8 cellular contexts compared by ENCODE assay signal in genomic region chr19:5977222-5977784, GRCh38. TPM values are rescaled to one million over a fixed set of nuclear protein-coding genes. Genes with fewer than 3 reads are reported as not detected.
A peak's percentile ranks its signal among the peaks of the same experiment; 100 is the strongest.
DNase-seq lines count a peak whose midpoint lies in the region; ATAC-seq and TF ChIP-seq lines count a peak whose summit lies in the region.

No MANE protein-coding gene starts in this region.

- H3K9me3 Mint-ChIP-seq in activated B cell treated with CpG ODN at 0.5 μM for 24 hours, result no peaks in the 10 kb centered on the region
- H3K9me3 Mint-ChIP-seq in stimulated activated naive B cell treated with anti-CD40 and anti-IgM and Interleukin-4, amounts not matched to agents 10 μg/mL and 1 μg/mL and 100 μg/mL, for 72 hours, result no peaks in the 10 kb centered on the region

- peak overlapping the region; percentile 38 for H2AFZ ChIP-seq in hepatocyte

- peak overlapping the region; percentile 82 for H3K27ac Mint-ChIP-seq in activated B cell treated with CpG ODN at 0.5 μM for 24 hours
- H3K27ac Mint-ChIP-seq in stimulated activated naive B cell treated with anti-CD40 and anti-IgM and Interleukin-4, amounts not matched to agents 10 μg/mL and 1 μg/mL and 100 μg/mL, for 72 hours, result peak overlapping the region; percentile 99

- peak overlapping the region; percentile 85 for H3K27ac ChIP-seq in hepatocyte

- POLR2A ChIA-PET in activated B cell treated with CpG ODN at 0.5 μM for 24 hours (lab: Charles Lee), result interaction anchor here (0.6 to 1.2 kb wide), 4 partner anchors 9 to 286 kb away, joined by 3 to 7 read pairs (median 5); no protein-coding TSS in a partner anchor

- TF ChIP-seq CTCF in activated B cell treated with CpG ODN at 0.5 μM for 24 hours (IDR thresholded peaks at IDR 0.05) (no peak), hepatocyte (IDR thresholded peaks at IDR 0.05; ENCODE audit: poor library complexity) (no peak)

- ATAC-seq in activated B cell treated with CpG ODN at 0.5 μM for 24 hours (ENCODE audit: low read depth), result no peak
- ATAC-seq in stimulated activated naive B cell treated with anti-CD40 and anti-IgM and Interleukin-4, amounts not matched to agents 10 μg/mL and 1 μg/mL and 100 μg/mL, for 72 hours (replicated peaks), result no peak
- no peak for ATAC-seq in GM18498 (IDR thresholded peaks at IDR 0.05; ENCODE audit: unreplicated experiment)

- H3K4me1 ChIP-seq in hepatocyte (ENCODE audit: insufficient read depth), result peaks cover 37% of the 10 kb centered on the region

- 3% methylated on average over 16 of the region's 43 CpGs for WGBS in hepatocyte (ENCODE audit: low lambda C conversion rate, missing lambda C conversion rate)

- H3K4me3 Mint-ChIP-seq in activated B cell treated with CpG ODN at 0.5 μM for 24 hours, result peak overlapping the region; percentile 91
- H3K4me3 Mint-ChIP-seq in stimulated activated naive B cell treated with anti-CD40 and anti-IgM and Interleukin-4, amounts not matched to agents 10 μg/mL and 1 μg/mL and 100 μg/mL, for 72 hours, result peak overlapping the region; percentile 91 to 99

- H3K4me3 ChIP-seq in hepatocyte, result peak overlapping the region; percentile 46

- peaks cover 31% of the 10 kb centered on the region for H3K36me3 Mint-ChIP-seq in activated B cell treated with CpG ODN at 0.5 μM for 24 hours (ENCODE audit: low read depth)
- peaks cover 6 to 37% of the 10 kb centered on the region in 2 donors for H3K36me3 Mint-ChIP-seq in stimulated activated naive B cell treated with anti-CD40 and anti-IgM and Interleukin-4, amounts not matched to agents 10 μg/mL and 1 μg/mL and 100 μg/mL, for 72 hours

- H3K27me3 Mint-ChIP-seq in activated B cell treated with CpG ODN at 0.5 μM for 24 hours, result no peaks in the 10 kb centered on the region
- H3K27me3 Mint-ChIP-seq in stimulated activated naive B cell treated with anti-CD40 and anti-IgM and Interleukin-4, amounts not matched to agents 10 μg/mL and 1 μg/mL and 100 μg/mL, for 72 hours, result no peaks in the 10 kb centered on the region

- no peaks in the 10 kb centered on the region for H3K9me2 ChIP-seq in hepatocyte (replicated peaks; ENCODE audit: insufficient read depth)

- H4K20me1 ChIP-seq in hepatocyte (ENCODE audit: insufficient read depth, poor library complexity, severe bottlenecking), result peaks cover 32% of the 10 kb centered on the region

- no peaks in the 10 kb centered on the region for H3K9me3 ChIP-seq in hepatocyte (ENCODE audit: low read depth)

- no peaks in the 10 kb centered on the region for H3K27me3 ChIP-seq in hepatocyte

- intact Hi-C loops in activated B cell treated with CpG ODN at 0.5 μM for 24 hours (cut with micrococcal nuclease), result loop anchor here (5.0 kb wide), 1 partner anchor 395 kb away; the partner anchor contains the start of gene ALKBH7

- no peaks in the 10 kb centered on the region for H3K36me3 ChIP-seq in hepatocyte (replicated peaks; ENCODE audit: insufficient read depth, low read depth)

- peak; percentile 31 for DNase-seq in stimulated activated CD4-positive, alpha-beta T cell treated with anti-CD3 and anti-CD28 coated beads, Interleukin-15, amount 100 ng/mL, for 24 hours
- no peak for DNase-seq in stimulated activated CD4-positive, alpha-beta T cell treated with anti-CD3 and anti-CD28 coated beads, Interleukin-4, amount 100 ng/mL, for 24 hours
- DNase-seq in activated B cell treated with CpG ODN at 0.5 μM for 24 hours, result no peak
- DNase-seq in hepatocyte (ENCODE audit: low spot score), result no peak
- no peak for DNase-seq in stimulated activated naive B cell treated with anti-CD40 and anti-IgM and Interleukin-4, amounts not matched to agents 10 μg/mL and 1 μg/mL and 100 μg/mL, for 72 hours
- DNase-seq in middle frontal gyrus (ENCODE audit: extremely low spot score, low spot score), result no peak
- DNase-seq in stimulated activated CD4-positive, alpha-beta T cell treated with anti-CD3 and anti-CD28 coated beads, Interleukin-2, amount 100 ng/mL, for 48 hours, result no peak

- H3K4me2 ChIP-seq in hepatocyte, result peak overlapping the region; percentile 92

- H3K4me1 Mint-ChIP-seq in activated B cell treated with CpG ODN at 0.5 μM for 24 hours, result peaks cover 57% of the 10 kb centered on the region
- H3K4me1 Mint-ChIP-seq in stimulated activated naive B cell treated with anti-CD40 and anti-IgM and Interleukin-4, amounts not matched to agents 10 μg/mL and 1 μg/mL and 100 μg/mL, for 72 hours, result peaks cover 43 to 62% of the 10 kb centered on the region in 2 donors

- CTCF ChIA-PET in activated B cell treated with CpG ODN at 0.5 μM for 24 hours (lab: Charles Lee), result interaction anchor here (2.7 kb wide), 1 partner anchor 173 kb away, joined by 8 read pairs; no protein-coding TSS in a partner anchor

- peaks cover 69% of the 10 kb centered on the region for H3K79me2 ChIP-seq in hepatocyte

RNA-seq across cellular contexts. Expression of gene RANBP3, which starts 0.6 kb away (rescaled TPM):
- total RNA-seq in activated B cell treated with CpG ODN at 0.5 μM for 24 hours (77.0 and 98.5 TPM in 2 replicates), hepatocyte (51.0 and 78.1 TPM in 2 replicates)
- polyA plus RNA-seq in hepatocyte, result 10.4 and 16.4 TPM in 2 replicates
